ENCODE assay signal across 9 cellular contexts in the genomic region with DNA sequence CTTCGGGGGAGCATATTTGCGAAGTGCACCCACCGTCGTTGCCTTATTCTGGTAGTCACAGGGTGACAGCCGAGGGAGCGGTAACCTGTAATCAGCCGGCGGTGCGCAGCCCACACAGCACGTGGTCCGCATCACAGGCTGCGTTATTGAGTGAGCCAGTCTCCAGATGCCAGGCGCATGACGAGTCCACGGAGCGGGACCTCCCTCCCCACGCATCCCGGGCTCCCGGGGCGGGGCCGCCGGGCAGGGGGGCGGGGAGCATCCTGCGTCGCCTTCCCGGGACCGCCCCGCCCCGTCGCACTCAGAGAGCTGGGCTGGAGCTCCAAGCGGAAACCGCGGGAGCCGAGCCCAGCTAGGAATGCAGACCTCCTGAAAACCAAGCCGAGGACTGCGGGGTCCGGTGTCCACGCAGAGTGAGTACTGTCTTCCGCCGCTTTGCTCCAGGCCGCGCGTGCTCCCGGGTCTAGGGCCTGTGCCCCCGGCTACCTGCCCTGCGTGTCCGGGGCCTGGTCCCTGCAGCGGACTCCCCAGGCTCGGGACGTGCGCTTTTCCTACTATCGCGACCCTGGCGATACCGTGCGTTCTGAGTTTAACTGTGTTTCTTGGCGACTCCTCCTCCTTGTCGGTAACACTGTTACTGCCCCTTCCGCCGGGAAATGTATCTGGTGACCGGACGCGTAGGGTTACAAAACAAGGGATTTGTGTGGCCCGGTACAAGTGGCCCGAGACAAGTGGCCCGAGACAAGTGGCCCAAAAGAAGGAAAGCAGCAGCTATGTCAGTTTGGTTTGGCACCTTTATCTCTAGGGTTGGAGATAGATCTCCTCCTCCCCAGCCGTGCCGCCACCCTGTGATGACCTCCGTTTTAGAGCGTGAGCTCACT. TPM values are rescaled to one million over a fixed set of nuclear protein-coding genes. Genes with fewer than 3 reads are reported as not detected.
A peak's percentile ranks its signal among the peaks of the same experiment; 100 is the strongest.
DNase-seq lines count a peak whose midpoint lies in the region; ATAC-seq, FAIRE-seq and TF ChIP-seq lines count a peak whose summit lies in the region.
"Had no signal": no experiment of that assay in that cellular context is flagged by ENCODE, and none has a peak within 500 bp of the region (broad histone marks: within the 10 kb centered on the region; RNA-seq: fewer than 3 reads in every experiment).

No MANE protein-coding gene starts in this region.

- H3K27me3 Mint-ChIP-seq in dendritic cell treated with granulocyte-macrophage colony-stimulating factor and Interleukin-4, amounts not matched to agents 40 ng/mL and 50 ng/mL, for 4 days, result no peaks in the 10 kb centered on the region

- CTCF ChIA-PET in HepG2 (lab: Yijun Ruan, JAX; ENCODE audit: low intra/inter-chr PET ratio, low total read pairs), result no interaction called here

- H4K20me1 ChIP-seq in HepG2 (ENCODE audit: insufficient read depth, low read length), result no peaks in the 10 kb centered on the region

- peaks cover 20% of the 10 kb centered on the region for H3K4me1 ChIP-seq in HepG2 (ENCODE audit: insufficient read depth, low read length)

- BruUV-seq in HepG2 (replicated peaks; lab: Mats Ljungman, UMichigan), result TSS peak; percentile 91

- peak overlapping the region; percentile 70 for H3K4me2 ChIP-seq in HepG2 (ENCODE audit: low read depth, low read length)

- no peak overlapping the region for H2AFZ ChIP-seq in HepG2 (ENCODE audit: low read length)

- peaks cover 41% of the 10 kb centered on the region for H3K4me1 Mint-ChIP-seq in dendritic cell treated with granulocyte-macrophage colony-stimulating factor and Interleukin-4, amounts not matched to agents 40 ng/mL and 50 ng/mL, for 4 days (ENCODE audit: low read depth)

- TF ChIP-seq POLR2A in HepG2 (IDR thresholded peaks at IDR 0.05; ENCODE audit: insufficient read depth in 1 of 2, low read depth in 2 of 2, low read length in 2 of 2), result peak; percentile 67 to 70

- H3K4me3 Mint-ChIP-seq in dendritic cell treated with granulocyte-macrophage colony-stimulating factor and Interleukin-4, amounts not matched to agents 40 ng/mL and 50 ng/mL, for 4 days, result peak overlapping the region; percentile 92

- H3K27me3 ChIP-seq in HepG2 (ENCODE audit: control insufficient read depth in 1 of 2, insufficient read depth in 2 of 2, low read length in 2 of 2), result no peaks in the 10 kb centered on the region; a peak in 1 of 5 replicates

- in situ Hi-C loops in HepG2 (cut with HindIII; ENCODE audit: extremely low pct_ligation_motif_present, low pct_unique_long_range_greater_than_20kb), result no loop called here

- no peak for FAIRE-seq in HepG2 (lab: Jason Lieb, UNC)
- FAIRE-seq: A204.1 had no signal

- H3K9me3 Mint-ChIP-seq in dendritic cell treated with granulocyte-macrophage colony-stimulating factor and Interleukin-4, amounts not matched to agents 40 ng/mL and 50 ng/mL, for 4 days, result no peaks in the 10 kb centered on the region

- H3K9me3 ChIP-seq in HepG2 (ENCODE audit: low read length), result no peaks in the 10 kb centered on the region

- peaks cover 26% of the 10 kb centered on the region for H3K79me2 ChIP-seq in HepG2 (ENCODE audit: insufficient read depth, low read length)

- POLR2A ChIA-PET in HepG2 (lab: Yijun Ruan, JAX), result interaction anchor here (0.8 to 1.6 kb wide), 7 partner anchors 12 to 838 kb away, joined by 3 to 18 read pairs (median 4); a partner anchor contains a TSS

- ATAC-seq in HG02885 (IDR thresholded peaks at IDR 0.05; ENCODE audit: poor library complexity, unreplicated experiment) (peak; percentile 67), HepG2 (peak; percentile 95)

- intact Hi-C loops in dendritic cell treated with granulocyte-macrophage colony-stimulating factor and Interleukin-4, amounts not matched to agents 40 ng/mL and 50 ng/mL, for 4 days (cut with micrococcal nuclease), result loop anchor here (2.0 kb wide), 1 partner anchor 40 kb away; a partner anchor contains a TSS
- intact Hi-C loops in HepG2 (cut with micrococcal nuclease; ENCODE audit: unreplicated experiment), result loop anchor here (5.0 kb wide), 1 partner anchor 40 kb away; a partner anchor contains a TSS

- H3K36me3 Mint-ChIP-seq in dendritic cell treated with granulocyte-macrophage colony-stimulating factor and Interleukin-4, amounts not matched to agents 40 ng/mL and 50 ng/mL, for 4 days (ENCODE audit: low read depth), result peaks cover 43% of the 10 kb centered on the region

- peak overlapping the region; percentile 88 for H3K27ac Mint-ChIP-seq in dendritic cell treated with granulocyte-macrophage colony-stimulating factor and Interleukin-4, amounts not matched to agents 40 ng/mL and 50 ng/mL, for 4 days

- H3K9ac ChIP-seq in HepG2 (ENCODE audit: insufficient read depth, low read depth, low read length), result peak overlapping the region; percentile 87

- WGBS in HepG2 (ENCODE audit: low lambda C conversion rate), result 4% methylated on average over 21 of the region's 70 CpGs

- H3K27ac ChIP-seq in HepG2 (ENCODE audit: extremely low read length, insufficient read depth, low read length), result peak overlapping the region; percentile 83

- DNase-seq in NCI-H1417 (lab: John Stamatoyannopoulos, UW), result peak; percentile 70 to 77 (median 71)
- no peak for DNase-seq in NCI-H1417 treated with DMSO at 0.1 percent for 48 hours (lab: John Stamatoyannopoulos, UW)
- peak; percentile 20 for DNase-seq in NCI-H2196 treated with DMSO at 0.1 percent for 48 hours (lab: John Stamatoyannopoulos, UW; ENCODE audit: unreplicated experiment)
- DNase-seq in activated CD4-positive, alpha-beta T cell treated with anti-CD3 and anti-CD28 coated beads, Interleukin-2, amount 50 U/mL, for 48 hours, result peak; percentile 82 to 87
- DNase-seq in HepG2 (ENCODE audit: low spot score), result peak; percentile 70
- DNase-seq in stimulated activated CD4-positive, alpha-beta T cell treated with anti-CD3 and anti-CD28 coated beads, Interleukin-2, amount 100 ng/mL, for 24 hours, result peak; percentile 83 to 84

- H3K36me3 ChIP-seq in HepG2 (replicated peaks in 1 of 2; ENCODE audit: control insufficient read depth in 1 of 2, insufficient read depth in 2 of 2, low read length in 2 of 2), result no peaks in the 10 kb centered on the region; a peak in 1 of 5 replicates

- peak overlapping the region; percentile 70 to 87 (median 83) for H3K4me3 ChIP-seq in HepG2 (replicated peaks in 1 of 3; ENCODE audit: insufficient read depth in 1 of 3, low read depth in 2 of 3, low read length in 3 of 3)

- TF ChIP-seq RAD21 in HepG2 (CRISPR knock-in tag; IDR thresholded peaks at IDR 0.05), result peak; percentile 24; the same call in 1 of the 2 replicates

- no peak for TF ChIP-seq CTCF in HepG2 (CRISPR knock-in tag; IDR thresholded peaks at IDR 0.05)

- TF ChIP-seq EP300 in HepG2 (IDR thresholded peaks at IDR 0.05; ENCODE audit: low read depth in 2 of 2, low read length in 2 of 2) (no peak), HepG2 (CRISPR knock-in tag; IDR thresholded peaks at IDR 0.05; ENCODE audit: borderline replicate concordance) (no peak)

TF ChIP-seq in HepG2, 621 proteins besides CTCF, POLR2A, EP300 and RAD21 (continues in another document):
- TF ChIP-seq ZNF180 (CRISPR knock-in tag; IDR thresholded peaks at IDR 0.05; ENCODE audit: borderline replicate concordance, low read depth), result no peak
- no peak for TF ChIP-seq GTF3A (CRISPR knock-in tag; conservative IDR thresholded peaks at IDR 0.05)
- no peak for TF ChIP-seq ZMYM3 (CRISPR knock-in tag; IDR thresholded peaks at IDR 0.05)
- TF ChIP-seq ZNF816 (CRISPR knock-in tag; IDR thresholded peaks at IDR 0.05; ENCODE audit: borderline replicate concordance), result peak; percentile 83; the same call in 1 of the 2 replicates
- TF ChIP-seq, protein P1, sequence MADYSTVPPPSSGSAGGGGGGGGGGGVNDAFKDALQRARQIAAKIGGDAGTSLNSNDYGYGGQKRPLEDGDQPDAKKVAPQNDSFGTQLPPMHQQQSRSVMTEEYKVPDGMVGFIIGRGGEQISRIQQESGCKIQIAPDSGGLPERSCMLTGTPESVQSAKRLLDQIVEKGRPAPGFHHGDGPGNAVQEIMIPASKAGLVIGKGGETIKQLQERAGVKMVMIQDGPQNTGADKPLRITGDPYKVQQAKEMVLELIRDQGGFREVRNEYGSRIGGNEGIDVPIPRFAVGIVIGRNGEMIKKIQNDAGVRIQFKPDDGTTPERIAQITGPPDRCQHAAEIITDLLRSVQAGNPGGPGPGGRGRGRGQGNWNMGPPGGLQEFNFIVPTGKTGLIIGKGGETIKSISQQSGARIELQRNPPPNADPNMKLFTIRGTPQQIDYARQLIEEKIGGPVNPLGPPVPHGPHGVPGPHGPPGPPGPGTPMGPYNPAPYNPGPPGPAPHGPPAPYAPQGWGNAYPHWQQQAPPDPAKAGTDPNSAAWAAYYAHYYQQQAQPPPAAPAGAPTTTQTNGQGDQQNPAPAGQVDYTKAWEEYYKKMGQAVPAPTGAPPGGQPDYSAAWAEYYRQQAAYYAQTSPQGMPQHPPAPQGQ (CRISPR knock-in tag; IDR thresholded peaks at IDR 0.05; ENCODE audit: borderline replicate concordance), result no peak
- 0 out of 2 replicates have a peak, but pooled peaks have one; percentile 56 for TF ChIP-seq ZSCAN12 (CRISPR knock-in tag; IDR thresholded peaks at IDR 0.05)
- no peak; the same call in 1 of the 2 replicates for TF ChIP-seq ZNF670 (CRISPR knock-in tag; IDR thresholded peaks at IDR 0.05; ENCODE audit: borderline replicate concordance)
- TF ChIP-seq MBD4 (IDR thresholded peaks at IDR 0.05; ENCODE audit: borderline replicate concordance, low read length), result no peak

RNA-seq across cellular contexts. Expression of a gene that starts 40.6 kb away (rescaled TPM):
- total RNA-seq in HepG2 (2016; rRNA removed; fragmentation: Illumina TruSeq; extraction: Trizol), result 67.6 and 87.8 TPM in 2 replicates
- 18.4 and 21.4 TPM in 2 replicates for total RNA-seq in HepG2 (2016; cell fraction: cytosol; rRNA removed; fragmentation: Illumina TruSeq; extraction: Trizol; ENCODE audit: low read depth)
- total RNA-seq in HepG2 (2016; cell fraction: insoluble cytoplasmic fraction; rRNA removed; fragmentation: Illumina TruSeq; extraction: Trizol), result 66.7 and 88.4 TPM in 2 replicates
- total RNA-seq in HepG2 (2016; cell fraction: membrane; rRNA removed; fragmentation: Illumina TruSeq; extraction: Trizol), result 52.5 and 53.1 TPM in 2 replicates
- 62.8 and 67.7 TPM in 2 replicates for total RNA-seq in HepG2 (2016; cell fraction: nucleus; rRNA removed; fragmentation: Illumina TruSeq; extraction: Trizol)
- polyA plus RNA-seq in HepG2 (2011; rRNA removed), result 35.2 and 42.1 TPM in 2 replicates
- polyA plus RNA-seq in HepG2 (2011; cell fraction: cytosol; rRNA removed), result 22.7 and 32.6 TPM in 2 replicates
- polyA plus RNA-seq in HepG2 (2011; cell fraction: nucleus; rRNA removed), result 49.5 and 52.7 TPM in 2 replicates
- polyA plus RNA-seq in HepG2 (2012), result 54.0 and 64.0 TPM in 2 replicates
- 24.3 and 25.3 TPM in 2 replicates for polyA plus RNA-seq in HepG2 (2016; cell fraction: cytosol; fragmentation: Illumina TruSeq; extraction: Trizol; ENCODE audit: low read depth)
- polyA plus RNA-seq in HepG2 (2016; cell fraction: insoluble cytoplasmic fraction; fragmentation: Illumina TruSeq; extraction: Trizol; ENCODE audit: low read depth), result 99.8 and 110 TPM in 2 replicates
- 40.8 and 51.2 TPM in 2 replicates for polyA plus RNA-seq in HepG2 (2016; cell fraction: membrane; fragmentation: Illumina TruSeq; extraction: Trizol; ENCODE audit: low read depth)
- 65.5 and 67.5 TPM in 2 replicates for polyA plus RNA-seq in HepG2 (2016; cell fraction: nucleus; fragmentation: Illumina TruSeq; extraction: Trizol; ENCODE audit: insufficient read depth, low read depth)
- polyA minus RNA-seq in HepG2 (2011; rRNA and poly(A)+ RNA removed; ENCODE audit: low replicate concordance), result 12.4 and 53.4 TPM in 2 replicates
- 39.6 and 45.8 TPM in 2 replicates for polyA minus RNA-seq in HepG2 (2011; cell fraction: cytosol; rRNA and poly(A)+ RNA removed)
- polyA minus RNA-seq in HepG2 (2011; cell fraction: nucleus; rRNA and poly(A)+ RNA removed), result 166 and 175 TPM in 2 replicates
